ENCODE assay signal across 9 cellular contexts in the genomic region with DNA sequence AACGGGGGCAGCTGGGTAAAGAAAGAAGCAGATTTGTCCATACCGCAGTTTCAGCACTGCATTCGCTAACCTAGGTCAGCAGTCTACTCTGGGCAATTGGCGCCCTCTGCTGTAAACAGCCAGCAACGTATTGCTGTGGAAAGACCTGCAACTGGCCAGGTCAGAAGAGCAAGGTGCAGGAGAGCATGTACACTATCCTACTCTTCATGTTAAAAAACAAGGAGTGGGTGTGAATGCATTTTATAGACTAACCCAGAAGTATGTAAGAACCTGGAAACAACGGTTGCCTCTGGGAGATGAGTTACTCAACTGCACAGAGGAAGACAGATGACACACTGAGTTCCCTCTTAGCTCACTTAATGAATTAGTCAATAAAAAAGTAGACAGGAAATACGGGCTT. TPM values are rescaled to one million over a fixed set of nuclear protein-coding genes. Genes with fewer than 3 reads are reported as not detected.
A peak's percentile ranks its signal among the peaks of the same experiment; 100 is the strongest.
DNase-seq lines count a peak whose midpoint lies in the region; ATAC-seq, FAIRE-seq and TF ChIP-seq lines count a peak whose summit lies in the region.
"Had no signal": no experiment of that assay in that cellular context is flagged by ENCODE, and none has a peak within 500 bp of the region (broad histone marks: within the 10 kb centered on the region; RNA-seq: fewer than 3 reads in every experiment).

No MANE protein-coding gene starts in this region.

- H3K27me3 ChIP-seq in KMS-11 (ENCODE audit: insufficient read depth, low read depth) (no peaks in the 10 kb centered on the region), SJCRH30 (no peaks in the 10 kb centered on the region)

- no peak overlapping the region for H2AFZ ChIP-seq in KMS-11 (ENCODE audit: low read depth)

- peak; percentile 36; the same call in 1 of the 2 replicates for TF ChIP-seq CTCF in KMS-11 (conservative IDR thresholded peaks at IDR 0.05; ENCODE audit: low read depth, low read length)

- H3K36me3 ChIP-seq in KMS-11 (ENCODE audit: insufficient read depth) = peaks cover 5% of the 10 kb centered on the region; the same call in 1 of the 2 replicates
- peaks cover 50% of the 10 kb centered on the region for H3K36me3 ChIP-seq in SJCRH30

- H3K9me3 ChIP-seq in SJCRH30 (replicated peaks) = no peaks in the 10 kb centered on the region

- peaks cover 17% of the 10 kb centered on the region; the same call in 1 of the 2 replicates for H3K79me2 ChIP-seq in KMS-11 (ENCODE audit: insufficient read depth, low read depth)

- DNase-seq in ELR (ENCODE audit: low read depth) (peak; percentile 66), SJCRH30 (peak; percentile 63 to 77), globus pallidus (ENCODE audit: low spot score) (peak; percentile 72), posterior vena cava (ENCODE audit: low spot score) (peak; percentile 86), urothelium cell line (ENCODE audit: low spot score) (peak; percentile 79)
- DNase-seq in activated naive CD4-positive, alpha-beta T cell (lab: John Stamatoyannopoulos, UW) = peak; percentile 21 to 67 (median 42)

- ATAC-seq in GM21786 (IDR thresholded peaks at IDR 0.05; ENCODE audit: unreplicated experiment) = peak; percentile 93

- peaks cover 7% of the 10 kb centered on the region for H3K4me1 ChIP-seq in KMS-11 (ENCODE audit: low read depth, poor library complexity, severe bottlenecking)
- no peaks in the 10 kb centered on the region for H3K4me1 ChIP-seq in SJCRH30

- FAIRE-seq in urothelium cell line (lab: Jason Lieb, UNC) = peak; percentile 42
- FAIRE-seq: islet of Langerhans had no signal

- H3K27ac ChIP-seq in KMS-11 (no peak overlapping the region), SJCRH30 (no peak overlapping the region)

- H3K4me2 ChIP-seq in KMS-11 = no peak overlapping the region

- H4K20me1 ChIP-seq in KMS-11 (ENCODE audit: insufficient read depth) = no peaks in the 10 kb centered on the region

- no peak overlapping the region for H3K9ac ChIP-seq in KMS-11

- H3K4me3 ChIP-seq in KMS-11 (IDR thresholded peaks at IDR 0.05; ENCODE audit: insufficient read depth, low read depth, low read length) (no peak overlapping the region), SJCRH30 (no peak overlapping the region)

- intact Hi-C loops in posterior vena cava (cut with DNase I) = no loop called here

RNA-seq across cellular contexts. Expression of a gene that starts 6.2 kb away (rescaled TPM):
- total RNA-seq in SJCRH30 (2014; rRNA removed; shearing (Covaris generic)) = 62.0 and 63.6 TPM in 2 replicates
- 10 to 100 TPM; 32.2 to 33.7 TPM for total RNA-seq in posterior vena cava

RNA-seq across cellular contexts. Expression of a gene that starts 44.2 kb away (rescaled TPM):
- total RNA-seq in SJCRH30 (2014; rRNA removed; shearing (Covaris generic)) = 8.4 and 9.4 TPM in 2 replicates
- total RNA-seq in posterior vena cava = 10 to 100 TPM; 12.2 to 14.9 TPM

RNA-seq across cellular contexts. Expression of a gene that starts 50.2 kb away (rescaled TPM):
- 8.8 and 9.9 TPM in 2 replicates for total RNA-seq in SJCRH30 (2014; rRNA removed; shearing (Covaris generic))
- total RNA-seq in posterior vena cava = 1 to 10 TPM; 2.2 to 2.7 TPM
